2 cellular contexts compared by ENCODE assay signal in the genomic region with DNA sequence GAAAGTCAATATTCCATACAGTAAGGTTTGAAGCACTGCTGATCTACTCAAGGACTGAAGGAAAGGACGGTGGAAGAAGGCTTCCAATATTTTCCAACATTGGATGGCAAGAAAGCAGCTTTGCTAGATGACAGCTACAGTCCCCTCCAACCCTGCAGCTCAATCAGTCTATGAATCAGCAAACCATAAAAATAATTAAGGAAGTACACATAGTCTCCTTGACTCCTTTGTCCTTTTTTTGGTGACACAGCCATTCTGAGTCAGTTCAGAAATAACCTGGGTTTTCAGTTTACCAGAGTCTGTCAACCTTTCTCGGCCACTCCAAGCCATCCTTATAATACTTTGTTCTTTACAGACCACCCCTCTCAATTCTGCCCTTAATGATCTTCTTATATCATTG.
TF ChIP-seq lines count a peak whose summit lies in the region.

No MANE protein-coding gene starts in this region.

TF ChIP-seq in HCT116, 20 proteins besides CTCF, POLR2A, EP300 and RAD21:
- TF ChIP-seq SRF (IDR thresholded peaks at IDR 0.05; ENCODE audit: low read depth) (peak; percentile 26; the same call in 1 of the 2 replicates), ZNF274 (IDR thresholded peaks at IDR 0.05; ENCODE audit: low read depth, low read length) (no peak)

TF ChIP-seq in endothelial cell of umbilical vein, 7 proteins besides CTCF, POLR2A, EP300 and RAD21:
- TF ChIP-seq, protein P1, sequence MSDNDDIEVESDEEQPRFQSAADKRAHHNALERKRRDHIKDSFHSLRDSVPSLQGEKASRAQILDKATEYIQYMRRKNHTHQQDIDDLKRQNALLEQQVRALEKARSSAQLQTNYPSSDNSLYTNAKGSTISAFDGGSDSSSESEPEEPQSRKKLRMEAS (IDR thresholded peaks at IDR 0.05; ENCODE audit: insufficient read depth, insufficient read length), result no peak
- TF ChIP-seq MYC (IDR thresholded peaks at IDR 0.05; ENCODE audit: low read depth, low read length) (no peak), FOS (IDR thresholded peaks at IDR 0.05; ENCODE audit: borderline replicate concordance, insufficient read depth, low read length) (peak; percentile 77), POLR2AphosphoS5 (IDR thresholded peaks at IDR 0.05; ENCODE audit: insufficient read depth, low read depth, low read length) (peak; percentile 22), GATA2 (IDR thresholded peaks at IDR 0.05; ENCODE audit: insufficient read depth, insufficient read length, low read depth, low read length) (no peak), EZH2 (IDR thresholded peaks at IDR 0.05; ENCODE audit: borderline replicate concordance, low read depth, low read length, severe bottlenecking) (no peak), JUN (IDR thresholded peaks at IDR 0.05; ENCODE audit: borderline replicate concordance, insufficient read depth, insufficient read length, low read depth) (peak; percentile 21)
